17 cellular contexts compared by ENCODE assay signal in the genomic region with DNA sequence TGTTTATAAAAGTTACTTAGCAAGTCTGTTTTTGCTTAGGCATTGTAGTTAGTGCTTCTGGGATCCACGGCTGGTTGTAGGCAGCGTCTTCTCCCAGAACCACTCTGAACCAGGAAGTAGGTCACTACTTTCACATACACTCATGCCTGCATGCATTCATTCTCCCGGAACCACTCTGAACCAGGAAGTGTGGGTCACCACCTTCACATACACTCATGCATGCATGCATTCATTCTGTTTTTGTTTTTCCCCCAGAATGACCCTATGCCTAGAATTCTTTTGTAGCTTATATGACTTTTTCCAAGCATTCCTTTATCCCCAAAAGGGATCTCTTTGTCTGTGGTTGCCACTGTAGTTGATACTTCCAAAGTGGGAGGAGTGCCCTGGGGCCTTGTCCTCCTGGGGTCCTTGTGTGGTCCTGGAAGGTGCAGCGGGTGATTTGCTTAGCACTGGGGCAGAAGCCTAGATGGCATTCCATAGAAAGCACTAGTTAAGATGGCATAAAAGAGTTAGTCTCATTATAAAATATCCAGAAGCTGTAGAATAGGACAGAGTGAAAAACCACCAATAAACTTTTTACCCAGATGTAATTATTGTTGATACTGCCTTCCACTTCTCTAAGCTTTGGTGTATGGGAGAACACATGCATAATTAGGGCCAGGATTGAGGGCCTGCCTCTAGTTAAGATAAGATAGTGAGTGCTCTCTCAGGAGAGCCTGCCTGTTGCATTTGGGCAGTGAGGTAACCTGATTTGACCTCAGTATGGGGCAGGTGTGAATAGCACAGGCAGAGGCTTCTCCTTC.
DNase-seq lines count a peak whose midpoint lies in the region; ATAC-seq lines count a peak whose summit lies in the region.
"Had no signal": no experiment of that assay in that cellular context is flagged by ENCODE, and none has a peak within 500 bp of the region (broad histone marks: within the 10 kb centered on the region; RNA-seq: fewer than 3 reads in every experiment).

No MANE protein-coding gene starts in this region.

- peaks cover 6% of the 10 kb centered on the region for H3K4me1 Mint-ChIP-seq in stimulated activated naive CD8-positive, alpha-beta T cell treated with anti-CD3 and anti-CD28 coated beads, Interleukin-15, Interleukin-2, amounts not matched to agents 100 ng/mL and 50 ng/mL, for 24 hours (ENCODE audit: low read depth)
- H3K4me1 Mint-ChIP-seq in stimulated activated naive CD8-positive, alpha-beta T cell treated with anti-CD3 and anti-CD28 coated beads, Interleukin-15, amount 100 ng/mL, for 72 hours = no peaks in the 10 kb centered on the region
- H3K4me1 Mint-ChIP-seq: activated naive CD8-positive, alpha-beta T cell treated with anti-CD3 and anti-CD28 coated beads, Interleukin-2, amount 10 ng/mL, durations not matched to agents 7 days and 5 days had no signal

- no peak overlapping the region for H3K4me3 Mint-ChIP-seq in stimulated activated naive CD8-positive, alpha-beta T cell treated with anti-CD3 and anti-CD28 coated beads, Interleukin-15, Interleukin-2, amounts not matched to agents 100 ng/mL and 50 ng/mL, for 24 hours
- H3K4me3 Mint-ChIP-seq in stimulated activated naive CD8-positive, alpha-beta T cell treated with anti-CD3 and anti-CD28 coated beads, Interleukin-15, amount 100 ng/mL, for 72 hours = no peak overlapping the region
- H3K4me3 Mint-ChIP-seq: activated naive CD8-positive, alpha-beta T cell treated with anti-CD3 and anti-CD28 coated beads, Interleukin-2, amount 10 ng/mL, durations not matched to agents 7 days and 5 days; H9 had no signal

- no peak for ATAC-seq in stimulated activated naive CD8-positive, alpha-beta T cell treated with anti-CD3 and anti-CD28 coated beads, Interleukin-15, amount 100 ng/mL, for 72 hours
- ATAC-seq in GM18870 (IDR thresholded peaks at IDR 0.05; ENCODE audit: unreplicated experiment) = no peak
- ATAC-seq: left lung had no signal

- H3K36me3 Mint-ChIP-seq in stimulated activated naive CD8-positive, alpha-beta T cell treated with anti-CD3 and anti-CD28 coated beads, Interleukin-15, Interleukin-2, amounts not matched to agents 100 ng/mL and 50 ng/mL, for 24 hours (ENCODE audit: low read depth) = peaks cover 74% of the 10 kb centered on the region

- peaks cover 5% of the 10 kb centered on the region for H3K9me3 Mint-ChIP-seq in stimulated activated naive CD8-positive, alpha-beta T cell treated with anti-CD3 and anti-CD28 coated beads, Interleukin-15, Interleukin-2, amounts not matched to agents 100 ng/mL and 50 ng/mL, for 24 hours
- peaks cover 0 to 7% of the 10 kb centered on the region in 2 donors for H3K9me3 Mint-ChIP-seq in stimulated activated naive CD8-positive, alpha-beta T cell treated with anti-CD3 and anti-CD28 coated beads, Interleukin-15, amount 100 ng/mL, for 72 hours
- H3K9me3 Mint-ChIP-seq: H9 had no signal

- peak overlapping the region; percentile 45 for H3K27ac Mint-ChIP-seq in stimulated activated naive CD8-positive, alpha-beta T cell treated with anti-CD3 and anti-CD28 coated beads, Interleukin-15, Interleukin-2, amounts not matched to agents 100 ng/mL and 50 ng/mL, for 24 hours
- H3K27ac Mint-ChIP-seq in stimulated activated naive CD8-positive, alpha-beta T cell treated with anti-CD3 and anti-CD28 coated beads, Interleukin-15, amount 100 ng/mL, for 72 hours = no peak overlapping the region
- H3K27ac Mint-ChIP-seq: activated naive CD8-positive, alpha-beta T cell treated with anti-CD3 and anti-CD28 coated beads, Interleukin-2, amount 10 ng/mL, durations not matched to agents 7 days and 5 days had no signal

- DNase-seq in stimulated activated naive CD8-positive, alpha-beta T cell treated with anti-CD3 and anti-CD28 coated beads, Interleukin-15, amount 100 ng/mL, for 72 hours = no peak
- DNase-seq in dermis microvascular lymphatic vessel endothelial cell (ENCODE audit: low read depth in 2 of 2) (peak; percentile 25 to 61), left kidney (ENCODE audit: low read depth, low spot score) (peak; percentile 18), amniotic stem cell (lab: John Stamatoyannopoulos, UW) (no peak), NCI-H226 (no peak), OCI-M2 (lab: John Stamatoyannopoulos, UW; ENCODE audit: unreplicated experiment) (no peak)
- DNase-seq: activated naive CD8-positive, alpha-beta T cell treated with anti-CD3 and anti-CD28 coated beads, Interleukin-2, amount 10 ng/mL, durations not matched to agents 7 days and 5 days; dorsolateral prefrontal cortex; GF-D8; H9; left lung; NCI-H1092 treated with DMSO at 0.1 percent for 48 hours; ovary; T-helper 9 cell; uterus had no signal

- H3K27me3 Mint-ChIP-seq in stimulated activated naive CD8-positive, alpha-beta T cell treated with anti-CD3 and anti-CD28 coated beads, Interleukin-15, Interleukin-2, amounts not matched to agents 100 ng/mL and 50 ng/mL, for 24 hours = no peaks in the 10 kb centered on the region
- no peaks in the 10 kb centered on the region for H3K27me3 Mint-ChIP-seq in stimulated activated naive CD8-positive, alpha-beta T cell treated with anti-CD3 and anti-CD28 coated beads, Interleukin-15, amount 100 ng/mL, for 72 hours
- H3K27me3 Mint-ChIP-seq: activated naive CD8-positive, alpha-beta T cell treated with anti-CD3 and anti-CD28 coated beads, Interleukin-2, amount 10 ng/mL, durations not matched to agents 7 days and 5 days had no signal

Comparison
In these comparisons a context has a peak if more than half of its experiments do, and no peak if none do; other contexts are left out.
1. DNase-seq: peak in dermis microvascular lymphatic vessel endothelial cell (2 of 2) and left kidney (single experiment); none in stimulated activated naive CD8-positive, alpha-beta T cell treated with anti-CD3 and anti-CD28 coated beads, Interleukin-15, amount 100 ng/mL, for 72 hours (0 of 2), amniotic stem cell (single experiment), NCI-H226 (single experiment) and OCI-M2 (single experiment).